In genomic region chr7:105084581-105084980, GRCh38 we compare ENCODE assay signal across 15 cellular contexts.
"Had no signal": no experiment of that assay in that cellular context is flagged by ENCODE, and none has a peak within 500 bp of the region (broad histone marks: within the 10 kb centered on the region; RNA-seq: fewer than 3 reads in every experiment).

No MANE protein-coding gene starts in this region.

- H3K9me3 Mint-ChIP-seq: nephron progenitor cell had no signal

- H3K4me1 Mint-ChIP-seq: nephron progenitor cell had no signal

- H3K27me3 ChIP-seq: adrenal gland, stomach, uterus had no signal

- H3K27ac ChIP-seq: adrenal gland, stomach, thoracic aorta, uterus had no signal

- H3K4me1 ChIP-seq: adrenal gland, uterus had no signal

- H3K9me3 ChIP-seq: adrenal gland, stomach, thoracic aorta, uterus had no signal

- H3K4me3 ChIP-seq: adrenal gland, stomach, thoracic aorta, uterus had no signal

- H3K27ac Mint-ChIP-seq: nephron progenitor cell had no signal

- DNase-seq: activated CD4-positive, alpha-beta T cell treated with anti-CD3 and anti-CD28 coated beads, Interleukin-2, amount 50 U/mL, for 1 hour; activated CD4-positive, CD25-positive, alpha-beta regulatory T cell; activated gamma-delta T cell; activated T-cell treated with anti-CD3 and anti-CD28 coated beads, Interleukin-2, amount 50 U/mL, for 1 hour; adrenal gland; caudate nucleus; effector memory CD4-positive, alpha-beta T cell; left cardiac atrium; mesenchymal stem cell; nephron progenitor cell; stimulated activated CD4-positive, alpha-beta T cell treated with anti-CD3 and anti-CD28 coated beads, Interleukin-4, amount 100 ng/mL, for 1 hour; stomach; T-helper 2 cell; uterus had no signal

- H3K36me3 ChIP-seq: uterus had no signal

- H3K4me3 Mint-ChIP-seq: nephron progenitor cell had no signal
